ENCODE assay signal across 1 cellular context in genomic region chr19:35557539-35558399, GRCh38.
TF ChIP-seq lines count a peak whose summit lies in the region.

No MANE protein-coding gene starts in this region.

TF ChIP-seq in HEK293, 187 proteins besides CTCF, POLR2A, EP300 and RAD21 (continued from another document and continues in another):
- TF ChIP-seq, protein P1, sequence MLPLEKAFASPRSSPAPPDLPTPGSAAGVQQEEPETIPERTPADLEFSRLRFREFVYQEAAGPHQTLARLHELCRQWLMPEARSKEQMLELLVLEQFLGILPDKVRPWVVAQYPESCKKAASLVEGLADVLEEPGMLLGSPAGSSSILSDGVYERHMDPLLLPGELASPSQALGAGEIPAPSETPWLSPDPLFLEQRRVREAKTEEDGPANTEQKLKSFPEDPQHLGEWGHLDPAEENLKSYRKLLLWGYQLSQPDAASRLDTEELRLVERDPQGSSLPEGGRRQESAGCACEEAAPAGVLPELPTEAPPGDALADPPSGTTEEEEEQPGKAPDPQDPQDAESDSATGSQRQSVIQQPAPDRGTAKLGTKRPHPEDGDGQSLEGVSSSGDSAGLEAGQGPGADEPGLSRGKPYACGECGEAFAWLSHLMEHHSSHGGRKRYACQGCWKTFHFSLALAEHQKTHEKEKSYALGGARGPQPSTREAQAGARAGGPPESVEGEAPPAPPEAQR (tag by site-specific recombination; IDR thresholded peaks at IDR 0.05) = no peak
- TF ChIP-seq, protein P2, sequence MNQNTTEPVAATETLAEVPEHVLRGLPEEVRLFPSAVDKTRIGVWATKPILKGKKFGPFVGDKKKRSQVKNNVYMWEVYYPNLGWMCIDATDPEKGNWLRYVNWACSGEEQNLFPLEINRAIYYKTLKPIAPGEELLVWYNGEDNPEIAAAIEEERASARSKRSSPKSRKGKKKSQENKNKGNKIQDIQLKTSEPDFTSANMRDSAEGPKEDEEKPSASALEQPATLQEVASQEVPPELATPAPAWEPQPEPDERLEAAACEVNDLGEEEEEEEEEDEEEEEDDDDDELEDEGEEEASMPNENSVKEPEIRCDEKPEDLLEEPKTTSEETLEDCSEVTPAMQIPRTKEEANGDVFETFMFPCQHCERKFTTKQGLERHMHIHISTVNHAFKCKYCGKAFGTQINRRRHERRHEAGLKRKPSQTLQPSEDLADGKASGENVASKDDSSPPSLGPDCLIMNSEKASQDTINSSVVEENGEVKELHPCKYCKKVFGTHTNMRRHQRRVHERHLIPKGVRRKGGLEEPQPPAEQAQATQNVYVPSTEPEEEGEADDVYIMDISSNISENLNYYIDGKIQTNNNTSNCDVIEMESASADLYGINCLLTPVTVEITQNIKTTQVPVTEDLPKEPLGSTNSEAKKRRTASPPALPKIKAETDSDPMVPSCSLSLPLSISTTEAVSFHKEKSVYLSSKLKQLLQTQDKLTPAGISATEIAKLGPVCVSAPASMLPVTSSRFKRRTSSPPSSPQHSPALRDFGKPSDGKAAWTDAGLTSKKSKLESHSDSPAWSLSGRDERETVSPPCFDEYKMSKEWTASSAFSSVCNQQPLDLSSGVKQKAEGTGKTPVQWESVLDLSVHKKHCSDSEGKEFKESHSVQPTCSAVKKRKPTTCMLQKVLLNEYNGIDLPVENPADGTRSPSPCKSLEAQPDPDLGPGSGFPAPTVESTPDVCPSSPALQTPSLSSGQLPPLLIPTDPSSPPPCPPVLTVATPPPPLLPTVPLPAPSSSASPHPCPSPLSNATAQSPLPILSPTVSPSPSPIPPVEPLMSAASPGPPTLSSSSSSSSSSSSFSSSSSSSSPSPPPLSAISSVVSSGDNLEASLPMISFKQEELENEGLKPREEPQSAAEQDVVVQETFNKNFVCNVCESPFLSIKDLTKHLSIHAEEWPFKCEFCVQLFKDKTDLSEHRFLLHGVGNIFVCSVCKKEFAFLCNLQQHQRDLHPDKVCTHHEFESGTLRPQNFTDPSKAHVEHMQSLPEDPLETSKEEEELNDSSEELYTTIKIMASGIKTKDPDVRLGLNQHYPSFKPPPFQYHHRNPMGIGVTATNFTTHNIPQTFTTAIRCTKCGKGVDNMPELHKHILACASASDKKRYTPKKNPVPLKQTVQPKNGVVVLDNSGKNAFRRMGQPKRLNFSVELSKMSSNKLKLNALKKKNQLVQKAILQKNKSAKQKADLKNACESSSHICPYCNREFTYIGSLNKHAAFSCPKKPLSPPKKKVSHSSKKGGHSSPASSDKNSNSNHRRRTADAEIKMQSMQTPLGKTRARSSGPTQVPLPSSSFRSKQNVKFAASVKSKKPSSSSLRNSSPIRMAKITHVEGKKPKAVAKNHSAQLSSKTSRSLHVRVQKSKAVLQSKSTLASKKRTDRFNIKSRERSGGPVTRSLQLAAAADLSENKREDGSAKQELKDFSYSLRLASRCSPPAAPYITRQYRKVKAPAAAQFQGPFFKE (tag by site-specific recombination; IDR thresholded peaks at IDR 0.05; ENCODE audit: borderline replicate concordance) = 0 out of 2 replicates have a peak, but pooled peaks have one; percentile 65
- TF ChIP-seq KLF16 (tag by site-specific recombination; IDR thresholded peaks at IDR 0.05) = peak; percentile 99
- TF ChIP-seq ZNF138 (tag by site-specific recombination; IDR thresholded peaks at IDR 0.05; ENCODE audit: borderline replicate concordance) = no peak
- no peak for TF ChIP-seq PRDM6 (tag by site-specific recombination; IDR thresholded peaks at IDR 0.05)
- TF ChIP-seq ZNF621 (tag by site-specific recombination; IDR thresholded peaks at IDR 0.05) = no peak
- peak; percentile 83; the same call in 1 of the 2 replicates for TF ChIP-seq BCL11A (tag by site-specific recombination; IDR thresholded peaks at IDR 0.05; ENCODE audit: low read depth)
- TF ChIP-seq ZNF777 (tag by site-specific recombination; IDR thresholded peaks at IDR 0.05; ENCODE audit: borderline replicate concordance) = peak; percentile 55; the same call in 1 of the 2 replicates
- peak; percentile 68 for TF ChIP-seq ZBTB17 (tag by site-specific recombination; IDR thresholded peaks at IDR 0.05)
- TF ChIP-seq, protein P3, sequence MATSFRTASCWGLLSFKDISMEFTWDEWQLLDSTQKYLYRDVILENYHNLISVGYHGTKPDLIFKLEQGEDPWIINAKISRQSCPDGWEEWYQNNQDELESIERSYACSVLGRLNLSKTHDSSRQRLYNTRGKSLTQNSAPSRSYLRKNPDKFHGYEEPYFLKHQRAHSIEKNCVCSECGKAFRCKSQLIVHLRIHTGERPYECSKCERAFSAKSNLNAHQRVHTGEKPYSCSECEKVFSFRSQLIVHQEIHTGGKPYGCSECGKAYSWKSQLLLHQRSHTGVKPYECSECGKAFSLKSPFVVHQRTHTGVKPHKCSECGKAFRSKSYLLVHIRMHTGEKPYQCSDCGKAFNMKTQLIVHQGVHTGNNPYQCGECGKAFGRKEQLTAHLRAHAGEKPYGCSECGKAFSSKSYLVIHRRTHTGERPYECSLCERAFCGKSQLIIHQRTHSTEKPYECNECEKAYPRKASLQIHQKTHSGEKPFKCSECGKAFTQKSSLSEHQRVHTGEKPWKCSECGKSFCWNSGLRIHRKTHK (tag by site-specific recombination; IDR thresholded peaks at IDR 0.05) = no peak
- peak; percentile 53; the same call in 1 of the 2 replicates for TF ChIP-seq ZNF692 (tag by site-specific recombination; IDR thresholded peaks at IDR 0.05)
- no peak for TF ChIP-seq TRIM28 (IDR thresholded peaks at IDR 0.05; ENCODE audit: borderline replicate concordance, low read length)
- TF ChIP-seq, protein P4, sequence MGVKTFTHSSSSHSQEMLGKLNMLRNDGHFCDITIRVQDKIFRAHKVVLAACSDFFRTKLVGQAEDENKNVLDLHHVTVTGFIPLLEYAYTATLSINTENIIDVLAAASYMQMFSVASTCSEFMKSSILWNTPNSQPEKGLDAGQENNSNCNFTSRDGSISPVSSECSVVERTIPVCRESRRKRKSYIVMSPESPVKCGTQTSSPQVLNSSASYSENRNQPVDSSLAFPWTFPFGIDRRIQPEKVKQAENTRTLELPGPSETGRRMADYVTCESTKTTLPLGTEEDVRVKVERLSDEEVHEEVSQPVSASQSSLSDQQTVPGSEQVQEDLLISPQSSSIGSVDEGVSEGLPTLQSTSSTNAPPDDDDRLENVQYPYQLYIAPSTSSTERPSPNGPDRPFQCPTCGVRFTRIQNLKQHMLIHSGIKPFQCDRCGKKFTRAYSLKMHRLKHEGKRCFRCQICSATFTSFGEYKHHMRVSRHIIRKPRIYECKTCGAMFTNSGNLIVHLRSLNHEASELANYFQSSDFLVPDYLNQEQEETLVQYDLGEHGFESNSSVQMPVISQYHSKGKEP (tag by site-specific recombination; IDR thresholded peaks at IDR 0.05) = no peak
- no peak for TF ChIP-seq ZNF214 (tag by site-specific recombination; IDR thresholded peaks at IDR 0.05; ENCODE audit: borderline replicate concordance)
- no peak for TF ChIP-seq ZNF174 (tag by site-specific recombination; IDR thresholded peaks at IDR 0.05)
- TF ChIP-seq ZNF354C (tag by site-specific recombination; IDR thresholded peaks at IDR 0.05; ENCODE audit: borderline replicate concordance, low read depth) = no peak
- TF ChIP-seq, protein P5, sequence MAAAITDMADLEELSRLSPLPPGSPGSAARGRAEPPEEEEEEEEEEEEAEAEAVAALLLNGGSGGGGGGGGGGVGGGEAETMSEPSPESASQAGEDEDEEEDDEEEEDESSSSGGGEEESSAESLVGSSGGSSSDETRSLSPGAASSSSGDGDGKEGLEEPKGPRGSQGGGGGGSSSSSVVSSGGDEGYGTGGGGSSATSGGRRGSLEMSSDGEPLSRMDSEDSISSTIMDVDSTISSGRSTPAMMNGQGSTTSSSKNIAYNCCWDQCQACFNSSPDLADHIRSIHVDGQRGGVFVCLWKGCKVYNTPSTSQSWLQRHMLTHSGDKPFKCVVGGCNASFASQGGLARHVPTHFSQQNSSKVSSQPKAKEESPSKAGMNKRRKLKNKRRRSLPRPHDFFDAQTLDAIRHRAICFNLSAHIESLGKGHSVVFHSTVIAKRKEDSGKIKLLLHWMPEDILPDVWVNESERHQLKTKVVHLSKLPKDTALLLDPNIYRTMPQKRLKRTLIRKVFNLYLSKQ (tag by site-specific recombination; IDR thresholded peaks at IDR 0.05; ENCODE audit: borderline replicate concordance) = no peak
- no peak; the same call in 1 of the 2 replicates for TF ChIP-seq ZNF707 (tag by site-specific recombination; IDR thresholded peaks at IDR 0.05)
- no peak for TF ChIP-seq ZSCAN4 (tag by site-specific recombination; IDR thresholded peaks at IDR 0.05)
- TF ChIP-seq GLIS2 (tag by site-specific recombination; IDR thresholded peaks at IDR 0.05) = peak; percentile 78
- no peak for TF ChIP-seq ZNF426 (tag by site-specific recombination; IDR thresholded peaks at IDR 0.05)
- TF ChIP-seq ZFP41 (tag by site-specific recombination; IDR thresholded peaks at IDR 0.05; ENCODE audit: borderline replicate concordance) = no peak
- TF ChIP-seq SALL2 (tag by site-specific recombination; IDR thresholded peaks at IDR 0.05; ENCODE audit: borderline replicate concordance) = no peak
- TF ChIP-seq ZFP69B (tag by site-specific recombination; IDR thresholded peaks at IDR 0.05) = 0 out of 2 replicates have a peak, but pooled peaks have one; percentile 70
- no peak for TF ChIP-seq ZNF514 (tag by site-specific recombination; IDR thresholded peaks at IDR 0.05)
- TF ChIP-seq ZNF121 (tag by site-specific recombination; IDR thresholded peaks at IDR 0.05) = no peak
- TF ChIP-seq SCRT2 (tag by site-specific recombination; IDR thresholded peaks at IDR 0.05) = peak; percentile 92
- TF ChIP-seq ZBTB49 (tag by site-specific recombination; IDR thresholded peaks at IDR 0.05; ENCODE audit: low read depth) = no peak
- TF ChIP-seq ZNF768 (tag by site-specific recombination; IDR thresholded peaks at IDR 0.05) = no peak
- no peak for TF ChIP-seq ELK4 (IDR thresholded peaks at IDR 0.05; ENCODE audit: borderline replicate concordance, low read depth, low read length)
- TF ChIP-seq OSR2 (tag by site-specific recombination; IDR thresholded peaks at IDR 0.05) = no peak
- TF ChIP-seq, protein P6, sequence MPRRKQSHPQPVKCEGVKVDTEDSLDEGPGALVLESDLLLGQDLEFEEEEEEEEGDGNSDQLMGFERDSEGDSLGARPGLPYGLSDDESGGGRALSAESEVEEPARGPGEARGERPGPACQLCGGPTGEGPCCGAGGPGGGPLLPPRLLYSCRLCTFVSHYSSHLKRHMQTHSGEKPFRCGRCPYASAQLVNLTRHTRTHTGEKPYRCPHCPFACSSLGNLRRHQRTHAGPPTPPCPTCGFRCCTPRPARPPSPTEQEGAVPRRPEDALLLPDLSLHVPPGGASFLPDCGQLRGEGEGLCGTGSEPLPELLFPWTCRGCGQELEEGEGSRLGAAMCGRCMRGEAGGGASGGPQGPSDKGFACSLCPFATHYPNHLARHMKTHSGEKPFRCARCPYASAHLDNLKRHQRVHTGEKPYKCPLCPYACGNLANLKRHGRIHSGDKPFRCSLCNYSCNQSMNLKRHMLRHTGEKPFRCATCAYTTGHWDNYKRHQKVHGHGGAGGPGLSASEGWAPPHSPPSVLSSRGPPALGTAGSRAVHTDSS (tag by site-specific recombination; IDR thresholded peaks at IDR 0.05) = no peak
- 0 out of 2 replicates have a peak, but pooled peaks have one; percentile 29 for TF ChIP-seq ZNF2 (tag by site-specific recombination; IDR thresholded peaks at IDR 0.05)
